23 cellular contexts compared by ENCODE assay signal in genomic region chr17:36506249-36506826, GRCh38.
"Had no signal": no experiment of that assay in that cellular context is flagged by ENCODE, and none has a peak within 500 bp of the region (broad histone marks: within the 10 kb centered on the region; RNA-seq: fewer than 3 reads in every experiment).

No MANE protein-coding gene starts in this region.

- H3K4me1 ChIP-seq: breast epithelium, Peyer's patch had no signal

- DNase-seq: activated CD4-positive, alpha-beta T cell treated with anti-CD3 and anti-CD28 coated beads for 4 hours; activated CD4-positive, CD25-positive, alpha-beta regulatory T cell; activated CD8-positive, alpha-beta T cell treated with anti-CD3 and anti-CD28 coated beads for 36 hours; activated naive CD4-positive, alpha-beta T cell treated with anti-CD3 and anti-CD28 coated beads, Interleukin-2, amount 50 U/mL, for 16 hours; activated naive CD8-positive, alpha-beta T cell treated with anti-CD3 and anti-CD28 coated beads, Interleukin-2, amount 10 ng/mL, durations not matched to agents 7 days and 5 days; activated T-cell treated with anti-CD3 and anti-CD28 coated beads, Interleukin-2, amount 50 U/mL, for 48 hours; aorta; central memory CD4-positive, alpha-beta T cell; Karpas-422; MM.1S; NCI-H1105; NCI-H1436; NCI-H1694 treated with DMSO at 0.1 percent for 48 hours; NCI-H2029 treated with DMSO at 0.1 percent for 48 hours; NCI-H345; NCI-H510A; NCI-H69; NK-92 treated with Interleukin-12 subunit alpha and Interleukin-12 subunit beta, amount 100 ng/mL, for 24 hours; Peyer's patch; SHP77 treated with DMSO at 0.1 percent for 48 hours; T-helper 1 cell had no signal

- H3K9me3 Mint-ChIP-seq: activated CD8-positive, alpha-beta T cell treated with anti-CD3 and anti-CD28 coated beads for 36 hours; activated naive CD8-positive, alpha-beta T cell treated with anti-CD3 and anti-CD28 coated beads, Interleukin-2, amount 10 ng/mL, durations not matched to agents 7 days and 5 days; activated T-helper 17 cell treated with anti-CD3 and anti-CD28 coated beads, Interleukin-2, amount 50 U/mL, for 72 hours had no signal

- H3K36me3 ChIP-seq: breast epithelium had no signal

- H3K4me1 Mint-ChIP-seq: activated T-helper 17 cell treated with anti-CD3 and anti-CD28 coated beads, Interleukin-2, amount 50 U/mL, for 72 hours had no signal

- H3K9me3 ChIP-seq: breast epithelium, Peyer's patch had no signal

- H3K4me3 Mint-ChIP-seq: activated CD8-positive, alpha-beta T cell treated with anti-CD3 and anti-CD28 coated beads for 36 hours; activated naive CD8-positive, alpha-beta T cell treated with anti-CD3 and anti-CD28 coated beads, Interleukin-2, amount 10 ng/mL, durations not matched to agents 7 days and 5 days; activated T-helper 17 cell treated with anti-CD3 and anti-CD28 coated beads, Interleukin-2, amount 50 U/mL, for 72 hours had no signal

- H3K4me3 ChIP-seq: breast epithelium, Peyer's patch had no signal

- ATAC-seq: activated CD8-positive, alpha-beta T cell treated with anti-CD3 and anti-CD28 coated beads for 36 hours; activated T-helper 17 cell treated with anti-CD3 and anti-CD28 coated beads, Interleukin-2, amount 50 U/mL, for 72 hours had no signal

- H3K27me3 ChIP-seq: breast epithelium, Peyer's patch had no signal

- H3K27me3 Mint-ChIP-seq: activated CD8-positive, alpha-beta T cell treated with anti-CD3 and anti-CD28 coated beads for 36 hours; activated naive CD8-positive, alpha-beta T cell treated with anti-CD3 and anti-CD28 coated beads, Interleukin-2, amount 10 ng/mL, durations not matched to agents 7 days and 5 days; activated T-helper 17 cell treated with anti-CD3 and anti-CD28 coated beads, Interleukin-2, amount 50 U/mL, for 72 hours had no signal

- H3K27ac Mint-ChIP-seq: activated CD8-positive, alpha-beta T cell treated with anti-CD3 and anti-CD28 coated beads for 36 hours had no signal
